ENCODE assay signal across 7 cellular contexts in genomic region chr4:38319456-38320348, GRCh38.
DNase-seq lines count a peak whose midpoint lies in the region; ATAC-seq and TF ChIP-seq lines count a peak whose summit lies in the region.

No MANE protein-coding gene starts in this region.

- TF ChIP-seq POLR2A in breast epithelium (IDR thresholded peaks at IDR 0.05) = no peak
- no peak for TF ChIP-seq POLR2A in spleen (IDR thresholded peaks at IDR 0.05)

- H3K9me3 ChIP-seq in breast epithelium = no peaks in the 10 kb centered on the region
- H3K9me3 ChIP-seq in spleen = peaks cover 0 to under 1% (median 0%) of the 10 kb centered on the region in 8 donors

- intact Hi-C loops in breast epithelium (cut with DNase I; ENCODE audit: low total_unique reads) = no loop called here
- intact Hi-C loops in spleen (cut with DNase I; ENCODE audit: low total_unique reads) = loop anchor here (5.0 to 10.0 kb wide), 3 partner anchors 135 to 405 kb away; no protein-coding TSS in a partner anchor

- H3K36me3 ChIP-seq in breast epithelium (no peaks in the 10 kb centered on the region), spleen (no peaks in the 10 kb centered on the region)

- H3K27ac ChIP-seq in breast epithelium = peak overlapping the region; percentile 78 to 81
- peak overlapping the region; percentile 79 to 95 (median 92) for H3K27ac ChIP-seq in spleen

- whole genome bisulfite sequencing in spleen, 5 donors = 20 to 31% (median 23%) methylated on average over 17 of the region's 17 CpGs

- H3K4me3 ChIP-seq in WI38 (ENCODE audit: low read depth, low read length) (peak overlapping the region; percentile 28), breast epithelium (peak overlapping the region; percentile 24 to 47 (median 40)), spleen (peak overlapping the region in 6 of 8 donors; percentile 32 to 67 (median 36))

- H3K4me1 ChIP-seq in breast epithelium = no peaks in the 10 kb centered on the region
- peaks cover 18 to 39% (median 23%) of the 10 kb centered on the region in 6 donors for H3K4me1 ChIP-seq in spleen

- TF ChIP-seq CTCF in WI38 (IDR thresholded peaks at IDR 0.05; ENCODE audit: low read depth, low read length) = peak; percentile 99
- peak; percentile 94 to 97 (median 95) for TF ChIP-seq CTCF in breast epithelium (IDR thresholded peaks at IDR 0.05)
- TF ChIP-seq CTCF in spleen (IDR thresholded peaks at IDR 0.05 in 8 of 11, conservative IDR thresholded peaks at IDR 0.05 in 3 of 11) = peak; percentile 97 to 99 (median 99)

- H3K27me3 ChIP-seq in breast epithelium (no peaks in the 10 kb centered on the region), spleen (replicated peaks in 1 of 7) (no peaks in the 10 kb centered on the region)

- DNase-seq in NCI-H2196 (lab: John Stamatoyannopoulos, UW; ENCODE audit: unreplicated experiment) (peak; percentile 91), breast epithelium (ENCODE audit: low spot score in 2 of 2) (peak; percentile 87 to 93), islet precursor cell (peak; percentile 94), spleen (peak; percentile 97)

- ATAC-seq in GM18498 (IDR thresholded peaks at IDR 0.05; ENCODE audit: unreplicated experiment) = peak; percentile 51
- ATAC-seq in HG03095 (IDR thresholded peaks at IDR 0.05; ENCODE audit: unreplicated experiment) = peak; percentile 53

Comparison
In these comparisons a context has a peak if more than half of its experiments do, and no peak if none do; other contexts are left out.
1. Peak in every context shown above with its lines: DNase-seq, ATAC-seq, H3K4me3 ChIP-seq and H3K27ac ChIP-seq.